In genomic region chr16:75118943-75119539, GRCh38 we compare ENCODE assay signal across 20 cellular contexts.
"Had no signal": no experiment of that assay in that cellular context is flagged by ENCODE, and none has a peak within 500 bp of the region (broad histone marks: within the 10 kb centered on the region; RNA-seq: fewer than 3 reads in every experiment).

No MANE protein-coding gene starts in this region.

- H3K36me3 ChIP-seq: neutrophil, upper lobe of left lung, uterus had no signal

- H3K4me3 ChIP-seq: coronary artery, heart left ventricle, left ventricle myocardium inferior, tibial artery, upper lobe of left lung, uterus had no signal

- H3K9me3 ChIP-seq: uterus had no signal

- H3K4me1 ChIP-seq: uterus had no signal

- H3K27me3 ChIP-seq: heart left ventricle, neutrophil, tibial artery, upper lobe of left lung, uterus had no signal

- DNase-seq: effector CD4-positive, alpha-beta T cell; foreskin melanocyte; heart left ventricle; hypothalamus; islet precursor cell; left ventricle myocardium inferior; mesendoderm; naive thymus-derived CD4-positive, alpha-beta T cell; nephron progenitor cell; posterior cingulate gyrus; stimulated activated CD4-positive, alpha-beta T cell treated with anti-CD3 and anti-CD28 coated beads, Interleukin-15, amount 100 ng/mL, for 24 hours; stimulated activated CD4-positive, alpha-beta T cell treated with anti-CD3 and anti-CD28 coated beads, Interleukin-1b, Interleukin-23, amount 100 ng/mL, for 48 hours; stimulated activated CD4-positive, alpha-beta T cell treated with anti-CD3 and anti-CD28 coated beads, Interleukin-4, amount 100 ng/mL, for 24 hours; tibial artery; upper lobe of left lung; uterus had no signal

- H3K36me3 Mint-ChIP-seq: stimulated activated memory B cell treated with anti-CD40 and anti-IgM and Interleukin-4, amounts not matched to agents 10 μg/mL and 1 μg/mL and 100 μg/mL, for 72 hours had no signal

- H3K4me3 Mint-ChIP-seq: naive thymus-derived CD4-positive, alpha-beta T cell; nephron progenitor cell; stimulated activated memory B cell treated with anti-CD40 and anti-IgM and Interleukin-4, amounts not matched to agents 10 μg/mL and 1 μg/mL and 100 μg/mL, for 72 hours; stimulated activated naive CD8-positive, alpha-beta T cell treated with anti-CD3 and anti-CD28 coated beads, Interleukin-15, Interleukin-2, amounts not matched to agents 100 ng/mL and 50 ng/mL, for 24 hours had no signal

- H3K27ac Mint-ChIP-seq: naive thymus-derived CD4-positive, alpha-beta T cell; nephron progenitor cell; stimulated activated memory B cell treated with anti-CD40 and anti-IgM and Interleukin-4, amounts not matched to agents 10 μg/mL and 1 μg/mL and 100 μg/mL, for 72 hours; stimulated activated naive CD8-positive, alpha-beta T cell treated with anti-CD3 and anti-CD28 coated beads, Interleukin-15, Interleukin-2, amounts not matched to agents 100 ng/mL and 50 ng/mL, for 24 hours had no signal

- H3K27ac ChIP-seq: coronary artery, heart left ventricle, left ventricle myocardium inferior, neutrophil, tibial artery, upper lobe of left lung, uterus had no signal

- ATAC-seq: heart left ventricle; naive thymus-derived CD4-positive, alpha-beta T cell; stimulated activated memory B cell treated with anti-CD40 and anti-IgM and Interleukin-4, amounts not matched to agents 10 μg/mL and 1 μg/mL and 100 μg/mL, for 72 hours had no signal

- H3K4me1 Mint-ChIP-seq: stimulated activated memory B cell treated with anti-CD40 and anti-IgM and Interleukin-4, amounts not matched to agents 10 μg/mL and 1 μg/mL and 100 μg/mL, for 72 hours had no signal

- H3K27me3 Mint-ChIP-seq: stimulated activated memory B cell treated with anti-CD40 and anti-IgM and Interleukin-4, amounts not matched to agents 10 μg/mL and 1 μg/mL and 100 μg/mL, for 72 hours had no signal
